In genomic region chr2:32990556-32990955, GRCh38 we compare ENCODE assay signal across 15 cellular contexts. TPM values are rescaled to one million over a fixed set of nuclear protein-coding genes. Genes with fewer than 3 reads are reported as not detected.
DNase-seq lines count a peak whose midpoint lies in the region; ATAC-seq and TF ChIP-seq lines count a peak whose summit lies in the region.
"Had no signal": no experiment of that assay in that cellular context is flagged by ENCODE, and none has a peak within 500 bp of the region (broad histone marks: within the 10 kb centered on the region; RNA-seq: fewer than 3 reads in every experiment).

No MANE protein-coding gene starts in this region.

- H3K4ac ChIP-seq in IMR-90 (ENCODE audit: low read depth, low read length): no peak overlapping the region

- peaks cover 22 to 64% of the 10 kb centered on the region in 2 experiments for H3K79me1 ChIP-seq in IMR-90 (ENCODE audit: low read depth in 1 of 2, low read length in 2 of 2)

- no peak for TF ChIP-seq RAD21 in IMR-90 (IDR thresholded peaks at IDR 0.05; ENCODE audit: low read length)

- H3K27me3 ChIP-seq in IMR-90 (ENCODE audit: control insufficient read depth, insufficient read depth, low read length) (no peaks in the 10 kb centered on the region), RWPE2 (ENCODE audit: insufficient read depth, poor library complexity, severe bottlenecking) (no peaks in the 10 kb centered on the region), smooth muscle cell (ENCODE audit: low read depth) (no peaks in the 10 kb centered on the region), psoas muscle (ENCODE audit: insufficient read depth in 3 of 3, low read length in 2 of 3) (no peaks in the 10 kb centered on the region)

- peaks cover 6% of the 10 kb centered on the region for H3K9me1 ChIP-seq in IMR-90 (ENCODE audit: insufficient read depth, low read length)

- H3K9me3 Mint-ChIP-seq in chondrocyte (ENCODE audit: low read depth): peaks cover 3% of the 10 kb centered on the region
- H3K9me3 Mint-ChIP-seq: HFFc6 had no signal

- TF ChIP-seq CTCF in IMR-90 (conservative IDR thresholded peaks at IDR 0.05; ENCODE audit: low read depth, low read length): no peak
- no peak for TF ChIP-seq CTCF in RWPE2 (IDR thresholded peaks at IDR 0.05; ENCODE audit: poor library complexity, severe bottlenecking)
- no peak for TF ChIP-seq CTCF in epithelial cell of esophagus (IDR thresholded peaks at IDR 0.05; ENCODE audit: insufficient read depth, low read depth, low read length, missing control alignments)
- no peak for TF ChIP-seq CTCF in smooth muscle cell (IDR thresholded peaks at IDR 0.05; ENCODE audit: borderline replicate concordance, insufficient read depth, poor library complexity, severe bottlenecking)
- TF ChIP-seq CTCF in psoas muscle (IDR thresholded peaks at IDR 0.05): no peak
- no peak for TF ChIP-seq CTCF in chondrocyte (IDR thresholded peaks at IDR 0.05)

- no peak overlapping the region for H2AK5ac ChIP-seq in IMR-90 (ENCODE audit: low read depth, low read length)

- H3K14ac ChIP-seq in IMR-90 (replicated peaks; ENCODE audit: low read depth, low read length): no peak overlapping the region

- H3F3A ChIP-seq in smooth muscle cell (ENCODE audit: low read depth): no peaks in the 10 kb centered on the region

- CTCF ChIA-PET in IMR-90 (lab: Yijun Ruan, JAX): interaction anchor here (0.6 to 1.3 kb wide), 3 partner anchors 11 to 43 kb away, joined by 3 read pairs; no protein-coding TSS in a partner anchor

- no peak overlapping the region for H3K4me3 ChIP-seq in IMR-90 (ENCODE audit: insufficient read depth, low read depth, low read length)
- H3K4me3 ChIP-seq in RWPE2 (ENCODE audit: severe bottlenecking): no peak overlapping the region
- no peak overlapping the region for H3K4me3 ChIP-seq in epithelial cell of esophagus (ENCODE audit: low read length)
- no peak overlapping the region for H3K4me3 ChIP-seq in smooth muscle cell
- no peak overlapping the region for H3K4me3 ChIP-seq in psoas muscle
- H3K4me3 ChIP-seq: HAP-1 had no signal

- H3K27ac Mint-ChIP-seq in chondrocyte (ENCODE audit: unreplicated experiment): no peak overlapping the region
- H3K27ac Mint-ChIP-seq: CD4-positive, alpha-beta memory T cell; HFFc6 had no signal

- no peaks in the 10 kb centered on the region for H3K27me3 Mint-ChIP-seq in chondrocyte (ENCODE audit: low read depth)

- H3K36me3 ChIP-seq in IMR-90 (ENCODE audit: control insufficient read depth, insufficient read depth, low read length): no peaks in the 10 kb centered on the region; the same call in 1 of the 2 replicates
- no peaks in the 10 kb centered on the region for H3K36me3 ChIP-seq in RWPE2 (ENCODE audit: low read depth)
- H3K36me3 ChIP-seq in smooth muscle cell (ENCODE audit: low read depth): no peaks in the 10 kb centered on the region
- H3K36me3 ChIP-seq in psoas muscle (ENCODE audit: insufficient read depth in 1 of 2, low read depth in 1 of 2): no peaks in the 10 kb centered on the region
- H3K36me3 ChIP-seq: HAP-1 had no signal

- H3K56ac ChIP-seq in IMR-90 (ENCODE audit: extremely low read depth, insufficient read depth, low read length): no peak overlapping the region

- H2BK20ac ChIP-seq in IMR-90 (ENCODE audit: low read depth, low read length): no peak overlapping the region

- H3K4me3 Mint-ChIP-seq in chondrocyte (ENCODE audit: unreplicated experiment): no peak overlapping the region
- H3K4me3 Mint-ChIP-seq: CD4-positive, alpha-beta memory T cell; HFFc6 had no signal

- H3K9ac ChIP-seq in IMR-90 (ENCODE audit: low read depth, low read length) (no peak overlapping the region), smooth muscle cell (ENCODE audit: low read depth) (no peak overlapping the region)

- no peak overlapping the region for H4K91ac ChIP-seq in IMR-90 (ENCODE audit: insufficient read depth, low read depth, low read length)

- H3K18ac ChIP-seq in IMR-90 (ENCODE audit: low read depth, low read length): no peak overlapping the region

- H3K4me2 ChIP-seq in IMR-90 (ENCODE audit: low read depth, low read length): no peak overlapping the region
- no peak overlapping the region for H3K4me2 ChIP-seq in smooth muscle cell

- no peak for DNase-seq in IMR-90
- DNase-seq in RWPE2 (ENCODE audit: low spot score): no peak
- DNase-seq in epithelial cell of esophagus (ENCODE audit: low read depth): peak; percentile 67
- no peak for DNase-seq in smooth muscle cell (lab: John Stamatoyannopoulos, UW; ENCODE audit: unreplicated experiment)
- DNase-seq in psoas muscle: no peak
- no peak for DNase-seq in chondrocyte (ENCODE audit: low spot score)
- DNase-seq: C1 segment of cervical spinal cord; Calu3; CD4-positive, alpha-beta memory T cell; COR-L47; DMS53; DMS79 treated with DMSO at 0.1 percent for 48 hours; GOT3; HFFc6 had no signal

- POLR2A ChIA-PET in IMR-90 (lab: Charles Lee; ENCODE audit: unreplicated experiment): no interaction called here

- no peak overlapping the region for H2BK15ac ChIP-seq in IMR-90 (ENCODE audit: low read depth, low read length)

- no TSS peak for BruUV-seq in IMR-90 (replicated peaks; lab: Mats Ljungman, UMichigan)

- ATAC-seq in IMR-90 (ENCODE audit: low read depth) (peak; percentile 29; the same call in 1 of the 2 replicates), RWPE2 (ENCODE audit: low read depth) (peak; percentile 19; the same call in 1 of the 3 replicates), psoas muscle (no peak)

- H3K27ac ChIP-seq in IMR-90 (ENCODE audit: insufficient read depth, low read length): no peak overlapping the region
- no peak overlapping the region for H3K27ac ChIP-seq in RWPE2 (ENCODE audit: poor library complexity, severe bottlenecking)
- no peak overlapping the region for H3K27ac ChIP-seq in smooth muscle cell (ENCODE audit: low read depth)
- H3K27ac ChIP-seq in psoas muscle: no peak overlapping the region

- H4K5ac ChIP-seq in IMR-90 (ENCODE audit: low read depth, low read length): no peak overlapping the region

- no peak overlapping the region for H4K8ac ChIP-seq in IMR-90 (ENCODE audit: low read depth in 2 of 2, low read length in 2 of 2)

- no peak overlapping the region for H3K23ac ChIP-seq in IMR-90 (ENCODE audit: low read depth, low read length)

- peaks cover 5% of the 10 kb centered on the region for H3K4me1 Mint-ChIP-seq in chondrocyte (ENCODE audit: low read depth)
- H3K4me1 Mint-ChIP-seq: CD4-positive, alpha-beta memory T cell had no signal

- peaks cover 8% of the 10 kb centered on the region for H3K36me3 Mint-ChIP-seq in chondrocyte (ENCODE audit: low read depth)
- H3K36me3 Mint-ChIP-seq: CD4-positive, alpha-beta memory T cell had no signal

- in situ Hi-C loops in IMR-90 (cut with MboI; ENCODE audit: low sequenced_read_pairs): no loop called here

- no peak overlapping the region for H2AK9ac ChIP-seq in IMR-90 (replicated peaks; ENCODE audit: low read depth, low read length, poor library complexity)

- H3K9me3 ChIP-seq in IMR-90 (ENCODE audit: control insufficient read depth, insufficient read depth, low read length) (no peaks in the 10 kb centered on the region), RWPE2 (ENCODE audit: severe bottlenecking) (no peaks in the 10 kb centered on the region), smooth muscle cell (replicated peaks; ENCODE audit: low read depth) (no peaks in the 10 kb centered on the region), psoas muscle (no peaks in the 10 kb centered on the region)
- H3K9me3 ChIP-seq: HAP-1 had no signal

- no peak overlapping the region for H2AFZ ChIP-seq in IMR-90 (replicated peaks; ENCODE audit: low read length, poor library complexity)
- no peak overlapping the region for H2AFZ ChIP-seq in smooth muscle cell (ENCODE audit: low read depth)

- H2BK120ac ChIP-seq in IMR-90 (ENCODE audit: low read depth, low read length): no peak overlapping the region

- no peak overlapping the region for H2BK5ac ChIP-seq in IMR-90 (ENCODE audit: low read depth, low read length, poor library complexity, severe bottlenecking)

- peaks cover 8% of the 10 kb centered on the region for H3K4me1 ChIP-seq in IMR-90 (ENCODE audit: control insufficient read depth, insufficient read depth, low read length)
- no peaks in the 10 kb centered on the region for H3K4me1 ChIP-seq in RWPE2 (ENCODE audit: insufficient read depth, poor library complexity, severe bottlenecking)
- H3K4me1 ChIP-seq in smooth muscle cell (ENCODE audit: low read depth): no peaks in the 10 kb centered on the region
- H3K4me1 ChIP-seq in psoas muscle: no peaks in the 10 kb centered on the region
- H3K4me1 ChIP-seq: HAP-1 had no signal

- dilution Hi-C loops in IMR-90 (cut with HindIII; ENCODE audit: low sequenced_read_pairs, unreplicated experiment): no loop called here

- no peaks in the 10 kb centered on the region; the same call in 1 of the 2 replicates for H4K20me1 ChIP-seq in IMR-90 (ENCODE audit: insufficient read depth, low read length)
- no peaks in the 10 kb centered on the region for H4K20me1 ChIP-seq in smooth muscle cell (ENCODE audit: low read depth)

- no CpG with 5 or more reads among the region's 1 CpG for WGBS in IMR-90 (ENCODE audit: extremely low coverage in 2 of 2, insufficient read length in 1 of 2), 2 experiments
- 0% methylated on average over 1 of the region's 1 CpG for WGBS in smooth muscle cell (ENCODE audit: low lambda C conversion rate)
- 0 to 45% (median 0%) methylated on average over 1 of the region's 1 CpG for WGBS in psoas muscle, 3 donors

- TF ChIP-seq POLR2A in IMR-90 (IDR thresholded peaks at IDR 0.05; ENCODE audit: low read depth, low read length): no peak

- intact Hi-C loops in IMR-90 (cut with micrococcal nuclease) (no loop called here), psoas muscle (cut with DNase I) (no loop called here)

- H3K79me2 ChIP-seq in smooth muscle cell (ENCODE audit: low read depth): no peaks in the 10 kb centered on the region

TF ChIP-seq in IMR-90, 13 proteins besides CTCF, POLR2A, EP300 and RAD21:
- TF ChIP-seq RFX5 (IDR thresholded peaks at IDR 0.05; ENCODE audit: low read depth, low read length): no peak
- TF ChIP-seq BHLHE40 (IDR thresholded peaks at IDR 0.05; ENCODE audit: low read depth, low read length): no peak
- TF ChIP-seq CEBPB (IDR thresholded peaks at IDR 0.05; ENCODE audit: low read depth, low read length): no peak
- no peak for TF ChIP-seq SMC3 (IDR thresholded peaks at IDR 0.05; ENCODE audit: low read depth, low read length)
- TF ChIP-seq MXI1 (IDR thresholded peaks at IDR 0.05; ENCODE audit: borderline replicate concordance, low read depth, low read length): no peak
- no peak for TF ChIP-seq MAZ (IDR thresholded peaks at IDR 0.05; ENCODE audit: borderline replicate concordance, low read depth, low read length)
TF ChIP-seq in IMR-90: peak in this region for 0.

RNA-seq across cellular contexts. Expression of gene LTBP1, which starts 43.8 kb away (rescaled TPM):
- total RNA-seq in IMR-90 (2012; rRNA removed): 297 and 326 TPM in 2 replicates
- polyA plus RNA-seq in IMR-90 (2012; rRNA removed): 211 and 235 TPM in 2 replicates
- polyA plus RNA-seq in IMR-90 (2012; cell fraction: cytosol; rRNA removed): 117 and 133 TPM in 2 replicates
- 75.2 and 176 TPM in 2 replicates for polyA plus RNA-seq in IMR-90 (2012; cell fraction: nucleus; rRNA removed; ENCODE audit: low replicate concordance)
- total RNA-seq in smooth muscle cell: 250 and 307 TPM in 2 replicates
- polyA plus RNA-seq in smooth muscle cell: 114 and 146 TPM in 2 replicates
- total RNA-seq in psoas muscle: 10 to 100 TPM in 3 of 4 donors, 1 to 10 TPM in 1; 9.5 to 26.8 (median 15.4) TPM
- polyA plus RNA-seq in psoas muscle: 1 to 10 TPM; 5.9 to 7.4 (median 7.3) TPM
- total RNA-seq in chondrocyte: 302 to 398 TPM (median 392 TPM) in 3 replicates
- polyA plus RNA-seq: CD4-positive, alpha-beta memory T cell had no signal

Comparison
In these comparisons a context has a peak if more than half of its experiments do, and no peak if none do; other contexts are left out.
1. ATAC-seq: peak in IMR-90 (single experiment) and RWPE2 (single experiment); none in psoas muscle (0 of 4).